8 cellular contexts compared by ENCODE assay signal in genomic region chr2:36507408-36507812, GRCh38.
A peak's percentile ranks its signal among the peaks of the same experiment; 100 is the strongest.
DNase-seq lines count a peak whose midpoint lies in the region; ATAC-seq and TF ChIP-seq lines count a peak whose summit lies in the region.

No MANE protein-coding gene starts in this region.

- no peak overlapping the region for H3K4me3 ChIP-seq in OCI-LY1 (ENCODE audit: low read depth, low read length, poor library complexity, severe bottlenecking)

- no peak overlapping the region for H3K27ac ChIP-seq in OCI-LY1 (ENCODE audit: low read depth, low read length, poor library complexity, severe bottlenecking)

- H3K4me2 ChIP-seq in OCI-LY1 (ENCODE audit: low read length), result no peak overlapping the region

- no peaks in the 10 kb centered on the region for H3K9me3 ChIP-seq in OCI-LY1 (ENCODE audit: low read length)

- DNase-seq in GF-D8 (lab: John Stamatoyannopoulos, UW) (peak; percentile 6), astrocyte of the hippocampus (ENCODE audit: low read depth, low spot score) (peak; percentile 75), iPS-NIHi7 (ENCODE audit: extremely low spot score) (peak; percentile 86), NCI-H187 (lab: John Stamatoyannopoulos, UW) (no peak)
- DNase-seq in stimulated activated CD4-positive, alpha-beta T cell treated with anti-CD3 and anti-CD28 coated beads, Interleukin-2, amount 100 ng/mL, for 24 hours, result peak; percentile 23 to 27

- no peaks in the 10 kb centered on the region for H3K9me2 ChIP-seq in OCI-LY1 (ENCODE audit: low read depth, low read length)

- ATAC-seq in GM21360 (IDR thresholded peaks at IDR 0.05; ENCODE audit: unreplicated experiment) (peak; percentile 91), HG03520 (IDR thresholded peaks at IDR 0.05; ENCODE audit: unreplicated experiment) (peak; percentile 96)

- TF ChIP-seq CTCF in OCI-LY1 (IDR thresholded peaks at IDR 0.05; ENCODE audit: low read length), result peak; percentile 72

- H3K4me1 ChIP-seq in OCI-LY1 (ENCODE audit: insufficient read depth, low read length, severe bottlenecking), result no peaks in the 10 kb centered on the region

- H3K9ac ChIP-seq in OCI-LY1 (ENCODE audit: low read length), result no peak overlapping the region

- no peaks in the 10 kb centered on the region for H3F3A ChIP-seq in OCI-LY1 (ENCODE audit: insufficient read depth, low read length)

- no peaks in the 10 kb centered on the region for H3K27me3 ChIP-seq in OCI-LY1 (ENCODE audit: insufficient read depth, low read length)

- H4K20me1 ChIP-seq in OCI-LY1 (ENCODE audit: insufficient read depth, low read length), result no peaks in the 10 kb centered on the region

- no peak overlapping the region for H2AFZ ChIP-seq in OCI-LY1 (ENCODE audit: low read length)

- H3K36me3 ChIP-seq in OCI-LY1 (ENCODE audit: insufficient read depth, low read length), result no peaks in the 10 kb centered on the region

- H3K79me2 ChIP-seq in OCI-LY1 (ENCODE audit: insufficient read depth, low read length), result no peaks in the 10 kb centered on the region

Comparison
In these comparisons a context has a peak if more than half of its experiments do, and no peak if none do; other contexts are left out.
1. DNase-seq: peak in GF-D8 (single experiment), astrocyte of the hippocampus (single experiment), iPS-NIHi7 (single experiment) and stimulated activated CD4-positive, alpha-beta T cell treated with anti-CD3 and anti-CD28 coated beads, Interleukin-2, amount 100 ng/mL, for 24 hours (2 of 2); none in NCI-H187 (0 of 2).